ENCODE assay signal across 8 cellular contexts in genomic region chr12:55728185-55728931, GRCh38. TPM values are rescaled to one million over a fixed set of nuclear protein-coding genes. Genes with fewer than 3 reads are reported as not detected.
DNase-seq lines count a peak whose midpoint lies in the region; ATAC-seq and TF ChIP-seq lines count a peak whose summit lies in the region.

No MANE protein-coding gene starts in this region.

- H3K79me1 ChIP-seq in neuronal stem cell (ENCODE audit: low read depth, low read length) = peaks cover 18% of the 10 kb centered on the region

- H3K27ac Mint-ChIP-seq in activated T-helper 1 cell treated with anti-CD3 and anti-CD28 coated beads, Interleukin-12 subunit alpha, Interleukin-12 subunit beta, Interleukin-2, Interleukin-4 antibody, amounts not matched to agents 30 ng/mL and 10 ng/mL and 1 ng/mL, durations not matched to agents 14 hours and 24 hours and 36 hours = peak overlapping the region; percentile 69

- H3K27me3 Mint-ChIP-seq in activated T-helper 1 cell treated with anti-CD3 and anti-CD28 coated beads, Interleukin-12 subunit alpha, Interleukin-12 subunit beta, Interleukin-2, Interleukin-4 antibody, amounts not matched to agents 30 ng/mL and 10 ng/mL and 1 ng/mL, durations not matched to agents 14 hours and 24 hours and 36 hours (ENCODE audit: insufficient read depth) = peaks cover 1% of the 10 kb centered on the region

- H3K4ac ChIP-seq in neuronal stem cell (ENCODE audit: low read length) = no peak overlapping the region

- H3K36me3 Mint-ChIP-seq in activated T-helper 1 cell treated with anti-CD3 and anti-CD28 coated beads, Interleukin-12 subunit alpha, Interleukin-12 subunit beta, Interleukin-2, Interleukin-4 antibody, amounts not matched to agents 30 ng/mL and 10 ng/mL and 1 ng/mL, durations not matched to agents 14 hours and 24 hours and 36 hours (ENCODE audit: low read depth) = peaks cover 22% of the 10 kb centered on the region

- H2BK15ac ChIP-seq in neuronal stem cell (ENCODE audit: low read length) = peak overlapping the region; percentile 32

- H3K27me3 ChIP-seq in HUES6 (ENCODE audit: control insufficient read depth, insufficient read depth, low read length) = no peaks in the 10 kb centered on the region
- no peaks in the 10 kb centered on the region for H3K27me3 ChIP-seq in neuronal stem cell (ENCODE audit: control insufficient read depth in 3 of 3, insufficient read depth in 3 of 3, low read depth in 1 of 3, low read length in 3 of 3)

- peak overlapping the region; percentile 95 for H2AK5ac ChIP-seq in neuronal stem cell (ENCODE audit: low read depth, low read length)

- H2BK5ac ChIP-seq in neuronal stem cell (ENCODE audit: low read length) = peak overlapping the region; percentile 69

- H3K36me3 ChIP-seq in HUES6 (ENCODE audit: control insufficient read depth, insufficient read depth, low read length) = peaks cover 36% of the 10 kb centered on the region
- H3K36me3 ChIP-seq in neuronal stem cell (replicated peaks in 1 of 2; ENCODE audit: control insufficient read depth in 2 of 2, insufficient read depth in 2 of 2, low read length in 2 of 2) = peaks cover 27 to 40% of the 10 kb centered on the region in 2 donors

- no peak overlapping the region for H4K91ac ChIP-seq in neuronal stem cell (ENCODE audit: low read depth, low read length, poor library complexity)

- H2BK120ac ChIP-seq in neuronal stem cell (ENCODE audit: low read depth, low read length) = peak overlapping the region; percentile 61

- peak overlapping the region; percentile 92 for H2AFZ ChIP-seq in neuronal stem cell (ENCODE audit: low read length)

- no peak for TF ChIP-seq CTCF in GM20000 (IDR thresholded peaks at IDR 0.05; ENCODE audit: extremely low read depth, missing control alignments)

- peak overlapping the region; percentile 94 for H3K18ac ChIP-seq in neuronal stem cell (ENCODE audit: low read length)

- no peak overlapping the region for H2BK12ac ChIP-seq in neuronal stem cell (ENCODE audit: low read length)

- H3K9ac ChIP-seq in HUES6 (ENCODE audit: low read length) (peak overlapping the region; percentile 96), neuronal stem cell (ENCODE audit: low read depth, low read length, poor library complexity) (peak overlapping the region; percentile 94)

- no peak overlapping the region for H4K8ac ChIP-seq in neuronal stem cell (ENCODE audit: low read depth, low read length)

- DNase-seq in D341Med (ENCODE audit: low spot score) = peak; percentile 71
- no peak for DNase-seq in activated T-helper 1 cell treated with anti-CD3 and anti-CD28 coated beads, Interleukin-12 subunit alpha, Interleukin-12 subunit beta, Interleukin-2, Interleukin-4 antibody, amounts not matched to agents 30 ng/mL and 10 ng/mL and 1 ng/mL, durations not matched to agents 14 hours and 24 hours and 36 hours (ENCODE audit: low spot score)
- DNase-seq in globus pallidus (ENCODE audit: low spot score) = peak; percentile 77
- no peak for DNase-seq in neuronal stem cell (ENCODE audit: low spot score)
- DNase-seq in NCI-H2171 (lab: John Stamatoyannopoulos, UW) = no peak
- no peak for DNase-seq in GM20000 (ENCODE audit: low spot score)

- peak overlapping the region; percentile 86 for H3K27ac ChIP-seq in HUES6 (ENCODE audit: low read depth, low read length)
- H3K27ac ChIP-seq in neuronal stem cell (replicated peaks; ENCODE audit: low read length) = peak overlapping the region; percentile 89

- H3K4me1 ChIP-seq in HUES6 (ENCODE audit: control insufficient read depth, insufficient read depth, low read length) = peaks cover 19% of the 10 kb centered on the region; the same call in 1 of the 2 replicates
- H3K4me1 ChIP-seq in neuronal stem cell (ENCODE audit: control insufficient read depth in 2 of 2, insufficient read depth in 1 of 2, low read depth in 1 of 2, low read length in 2 of 2) = peaks cover 14 to 18% of the 10 kb centered on the region in 2 donors

- peak overlapping the region; percentile 92 for H3K4me2 ChIP-seq in neuronal stem cell (ENCODE audit: insufficient read depth, low read length, poor library complexity, severe bottlenecking)

- peak overlapping the region; percentile 81 for H3K4me3 Mint-ChIP-seq in activated T-helper 1 cell treated with anti-CD3 and anti-CD28 coated beads, Interleukin-12 subunit alpha, Interleukin-12 subunit beta, Interleukin-2, Interleukin-4 antibody, amounts not matched to agents 30 ng/mL and 10 ng/mL and 1 ng/mL, durations not matched to agents 14 hours and 24 hours and 36 hours

- WGBS in neuronal stem cell (ENCODE audit: extremely low coverage in 2 of 2, insufficient read length in 2 of 2, insufficient replicate concordance in 1 of 2), 2 donors = no CpG with 5 or more reads among the region's 59 CpGs

- peak overlapping the region; percentile 29 for H3K23ac ChIP-seq in neuronal stem cell (ENCODE audit: low read depth, low read length, poor library complexity)

- intact Hi-C loops in activated T-helper 1 cell treated with anti-CD3 and anti-CD28 coated beads, Interleukin-12 subunit alpha, Interleukin-12 subunit beta, Interleukin-2, Interleukin-4 antibody, amounts not matched to agents 30 ng/mL and 10 ng/mL and 1 ng/mL, durations not matched to agents 14 hours and 24 hours and 36 hours (cut with micrococcal nuclease) = loop anchor here (2.0 kb wide), 2 partner anchors 14 to 88 kb away; partner anchors contain the start of genes GDF11 and SARNP

- peaks cover 48% of the 10 kb centered on the region for H3K4me1 Mint-ChIP-seq in activated T-helper 1 cell treated with anti-CD3 and anti-CD28 coated beads, Interleukin-12 subunit alpha, Interleukin-12 subunit beta, Interleukin-2, Interleukin-4 antibody, amounts not matched to agents 30 ng/mL and 10 ng/mL and 1 ng/mL, durations not matched to agents 14 hours and 24 hours and 36 hours (ENCODE audit: low read depth)

- H3K14ac ChIP-seq in neuronal stem cell (ENCODE audit: low read length) = no peak overlapping the region

- ATAC-seq in GM19035 (IDR thresholded peaks at IDR 0.05; ENCODE audit: unreplicated experiment) = peak; percentile 29

- H3K4me3 ChIP-seq in HUES6 (ENCODE audit: low read depth, low read length) = peak overlapping the region; percentile 97
- peak overlapping the region; percentile 59 to 92 for H3K4me3 ChIP-seq in neuronal stem cell (ENCODE audit: low read length in 2 of 2)

- H3K9me3 ChIP-seq in HUES6 (ENCODE audit: control insufficient read depth, insufficient read depth, low read depth, low read length) (no peaks in the 10 kb centered on the region), neuronal stem cell (replicated peaks in 1 of 2; ENCODE audit: control insufficient read depth in 2 of 2, insufficient read depth in 1 of 2, low read depth in 1 of 2, low read length in 2 of 2) (peaks cover 0 to 1% of the 10 kb centered on the region in 2 donors)

- H3K9me3 Mint-ChIP-seq in activated T-helper 1 cell treated with anti-CD3 and anti-CD28 coated beads, Interleukin-12 subunit alpha, Interleukin-12 subunit beta, Interleukin-2, Interleukin-4 antibody, amounts not matched to agents 30 ng/mL and 10 ng/mL and 1 ng/mL, durations not matched to agents 14 hours and 24 hours and 36 hours = no peaks in the 10 kb centered on the region

RNA-seq across cellular contexts. Expression of gene CD63, which starts 0.5 kb away (rescaled TPM):
- total RNA-seq in activated T-helper 1 cell treated with anti-CD3 and anti-CD28 coated beads, Interleukin-12 subunit alpha, Interleukin-12 subunit beta, Interleukin-2, Interleukin-4 antibody, amounts not matched to agents 30 ng/mL and 10 ng/mL and 1 ng/mL, durations not matched to agents 14 hours and 24 hours and 36 hours = 183 and 198 TPM in 2 replicates
- polyA plus RNA-seq in neuronal stem cell (2013, experiment 1 of 2) = 879 TPM
- polyA plus RNA-seq in neuronal stem cell (2013, experiment 2 of 2) = 873 TPM

RNA-seq across cellular contexts. Expression of gene RDH5, which starts 8.2 kb away (rescaled TPM):
- 4.2 and 6.7 TPM in 2 replicates for total RNA-seq in activated T-helper 1 cell treated with anti-CD3 and anti-CD28 coated beads, Interleukin-12 subunit alpha, Interleukin-12 subunit beta, Interleukin-2, Interleukin-4 antibody, amounts not matched to agents 30 ng/mL and 10 ng/mL and 1 ng/mL, durations not matched to agents 14 hours and 24 hours and 36 hours
- 7.0 TPM for polyA plus RNA-seq in neuronal stem cell (2013, experiment 1 of 2)
- polyA plus RNA-seq in neuronal stem cell (2013, experiment 2 of 2) = 6.2 TPM

RNA-seq across cellular contexts. Expression of gene BLOC1S1, which starts 12.5 kb away (rescaled TPM):
- 62.5 and 64.8 TPM in 2 replicates for total RNA-seq in activated T-helper 1 cell treated with anti-CD3 and anti-CD28 coated beads, Interleukin-12 subunit alpha, Interleukin-12 subunit beta, Interleukin-2, Interleukin-4 antibody, amounts not matched to agents 30 ng/mL and 10 ng/mL and 1 ng/mL, durations not matched to agents 14 hours and 24 hours and 36 hours
- 97.5 TPM for polyA plus RNA-seq in neuronal stem cell (2013, experiment 1 of 2)
- polyA plus RNA-seq in neuronal stem cell (2013, experiment 2 of 2) = 97.1 TPM

RNA-seq across cellular contexts. Expression of gene GDF11, which starts 14.6 kb away (rescaled TPM):
- total RNA-seq in activated T-helper 1 cell treated with anti-CD3 and anti-CD28 coated beads, Interleukin-12 subunit alpha, Interleukin-12 subunit beta, Interleukin-2, Interleukin-4 antibody, amounts not matched to agents 30 ng/mL and 10 ng/mL and 1 ng/mL, durations not matched to agents 14 hours and 24 hours and 36 hours = 14.2 and 15.2 TPM in 2 replicates
- 26.1 TPM for polyA plus RNA-seq in neuronal stem cell (2013, experiment 1 of 2)
- polyA plus RNA-seq in neuronal stem cell (2013, experiment 2 of 2) = 26.4 TPM

RNA-seq across cellular contexts. Expression of gene ITGA7, which starts 20.7 kb away (rescaled TPM):
- 0.88 and 1.1 TPM in 2 replicates for total RNA-seq in activated T-helper 1 cell treated with anti-CD3 and anti-CD28 coated beads, Interleukin-12 subunit alpha, Interleukin-12 subunit beta, Interleukin-2, Interleukin-4 antibody, amounts not matched to agents 30 ng/mL and 10 ng/mL and 1 ng/mL, durations not matched to agents 14 hours and 24 hours and 36 hours
- polyA plus RNA-seq in neuronal stem cell (2013, experiment 1 of 2) = 59.4 TPM
- polyA plus RNA-seq in neuronal stem cell (2013, experiment 2 of 2) = 56.0 TPM

Comparison
In these comparisons a context has a peak if more than half of its experiments do, and no peak if none do; other contexts are left out.
1. DNase-seq: peak in D341Med (single experiment) and globus pallidus (single experiment); none in activated T-helper 1 cell treated with anti-CD3 and anti-CD28 coated beads, Interleukin-12 subunit alpha, Interleukin-12 subunit beta, Interleukin-2, Interleukin-4 antibody, amounts not matched to agents 30 ng/mL and 10 ng/mL and 1 ng/mL, durations not matched to agents 14 hours and 24 hours and 36 hours (single experiment), neuronal stem cell (single experiment), NCI-H2171 (single experiment) and GM20000 (single experiment).